8 cellular contexts compared by ENCODE assay signal in genomic region chr3:119034256-119035013, GRCh38. TPM values are rescaled to one million over a fixed set of nuclear protein-coding genes. Genes with fewer than 3 reads are reported as not detected.
DNase-seq lines count a peak whose midpoint lies in the region; ATAC-seq and TF ChIP-seq lines count a peak whose summit lies in the region.

Gene IGSF11 (minus strand): TSS chr3:119034846. CDS start chr3:119034582, 264 bp downstream.

- peak; percentile 29 to 64 for TF ChIP-seq POLR2A in tibial nerve (IDR thresholded peaks at IDR 0.05)

- peak within 1 kb of the TSS; percentile 64 to 86 (median 70) for H3K27ac ChIP-seq in tibial nerve

- H3K4me3 ChIP-seq in tibial nerve: peak within 1 kb of the TSS; percentile 44 to 71 (median 58)

- peak in 1 of 2 donors; percentile 87 for TF ChIP-seq EP300 in tibial nerve (IDR thresholded peaks at IDR 0.05)

- H3K4me1 ChIP-seq in tibial nerve: peaks cover 0 to 6% (median 2%) of the 10 kb centered on the region in 4 donors

- H3K27ac Mint-ChIP-seq in activated naive CD4-positive, alpha-beta T cell treated with anti-CD3 and anti-CD28 coated beads, Interleukin-2, amount 50 U/mL, for 24 hours: peak within 1 kb of the TSS; percentile 71

- H3K9me3 ChIP-seq in tibial nerve: no peaks in the 10 kb centered on the region

- peak; percentile 46 to 95 (median 87) for TF ChIP-seq CTCF in tibial nerve (IDR thresholded peaks at IDR 0.05)

- intact Hi-C loops in Right ventricle myocardium superior (cut with DNase I): loop anchor here (1.0 kb wide), 1 partner anchor 150 kb away; no protein-coding TSS in a partner anchor

- peak; percentile 50 for DNase-seq in DMS153 (lab: John Stamatoyannopoulos, UW)
- DNase-seq in HuH-7.5 (ENCODE audit: low spot score): peak; percentile 72
- DNase-seq in SK-N-DZ (ENCODE audit: low spot score): peak; percentile 84
- DNase-seq in Right ventricle myocardium superior: peak; percentile 76
- DNase-seq in pons (ENCODE audit: low spot score): peak; percentile 85
- DNase-seq in tibial nerve (ENCODE audit: low spot score in 2 of 2): peak; percentile 23 to 53

- H3K36me3 Mint-ChIP-seq in activated naive CD4-positive, alpha-beta T cell treated with anti-CD3 and anti-CD28 coated beads, Interleukin-2, amount 50 U/mL, for 24 hours: no peaks in the 10 kb centered on the region

- H3K9me3 Mint-ChIP-seq in activated naive CD4-positive, alpha-beta T cell treated with anti-CD3 and anti-CD28 coated beads, Interleukin-2, amount 50 U/mL, for 24 hours: no peaks in the 10 kb centered on the region

- H3K36me3 ChIP-seq in tibial nerve: no peaks in the 10 kb centered on the region

- H3K27me3 Mint-ChIP-seq in activated naive CD4-positive, alpha-beta T cell treated with anti-CD3 and anti-CD28 coated beads, Interleukin-2, amount 50 U/mL, for 24 hours: peaks cover 25% of the 10 kb centered on the region

- peaks cover 6% of the 10 kb centered on the region for H3K4me1 Mint-ChIP-seq in activated naive CD4-positive, alpha-beta T cell treated with anti-CD3 and anti-CD28 coated beads, Interleukin-2, amount 50 U/mL, for 24 hours

- ATAC-seq in GM21515 (IDR thresholded peaks at IDR 0.05; ENCODE audit: unreplicated experiment) (peak; percentile 98), Right ventricle myocardium superior (ENCODE audit: poor library complexity) (peak; percentile 99)

- peak within 1 kb of the TSS; percentile 89 for H3K4me3 Mint-ChIP-seq in activated naive CD4-positive, alpha-beta T cell treated with anti-CD3 and anti-CD28 coated beads, Interleukin-2, amount 50 U/mL, for 24 hours

- 0 to 2% methylated on average over 9 to 40 of the region's 80 CpGs for WGBS in tibial nerve, 2 donors

- H3K27me3 ChIP-seq in tibial nerve: peaks cover 0 to 6% of the 10 kb centered on the region in 2 donors

RNA-seq across cellular contexts. Expression of gene IGSF11, which starts in this region (rescaled TPM):
- 6.9 and 8.2 TPM in 2 replicates for polyA plus RNA-seq in SK-N-DZ (2014; cell fraction: cytosol; rRNA removed)
- 10.8 and 12.8 TPM in 2 replicates for polyA plus RNA-seq in SK-N-DZ (2014; cell fraction: nucleus; rRNA removed)
- total RNA-seq in Right ventricle myocardium superior (2.9 TPM), tibial nerve (10 to 100 TPM; 17.7 to 72.3 (median 34.7) TPM)

Comparison
In these comparisons a context has a peak if more than half of its experiments do, and no peak if none do; other contexts are left out.
1. Peak in every context shown above with its lines: DNase-seq, ATAC-seq, H3K4me3 ChIP-seq and H3K27ac ChIP-seq.